Comparison of ENCODE assay signal across 16 cellular contexts in genomic region chr12:46442239-46442638, GRCh38.
DNase-seq lines count a peak whose midpoint lies in the region; ATAC-seq, FAIRE-seq and TF ChIP-seq lines count a peak whose summit lies in the region.
"Had no signal": no experiment of that assay in that cellular context is flagged by ENCODE, and none has a peak within 500 bp of the region (broad histone marks: within the 10 kb centered on the region; RNA-seq: fewer than 3 reads in every experiment).

No MANE protein-coding gene starts in this region.

- no peak overlapping the region for H3K4me3 ChIP-seq in Panc1 (ENCODE audit: low read depth in 2 of 2, low read length in 2 of 2)
- H3K4me3 ChIP-seq in endothelial cell of umbilical vein (replicated peaks in 1 of 3; ENCODE audit: insufficient read depth in 1 of 3, low read depth in 1 of 3, low read length in 3 of 3), result no peak overlapping the region
- H3K4me3 ChIP-seq in neural progenitor cell, result no peak overlapping the region
- no peak overlapping the region for H3K4me3 ChIP-seq in PC-9
- H3K4me3 ChIP-seq: ascending aorta had no signal

- peak; percentile 76 for ATAC-seq in Panc1
- ATAC-seq in activated T-helper 17 cell treated with anti-CD3 and anti-CD28 coated beads, Interleukin-2, amount 50 U/mL, for 72 hours (replicated peaks), result no peak
- ATAC-seq: stimulated activated naive CD8-positive, alpha-beta T cell treated with anti-CD3 and anti-CD28 coated beads, Interleukin-15, Interleukin-2, amounts not matched to agents 100 U/mL and 50 U/mL, for 24 hours had no signal

- H3K79me2 ChIP-seq in endothelial cell of umbilical vein (ENCODE audit: control insufficient read depth, insufficient read depth, low read length) (no peaks in the 10 kb centered on the region), neural progenitor cell (ENCODE audit: low read depth) (no peaks in the 10 kb centered on the region), PC-9 (ENCODE audit: low read depth) (no peaks in the 10 kb centered on the region)

- DNase-seq in Daoy (ENCODE audit: low read depth), result peak; percentile 45
- no peak for DNase-seq in Panc1 (ENCODE audit: low read depth, low spot score)
- DNase-seq in endothelial cell of umbilical vein (ENCODE audit: low read depth, low spot score), result peak; percentile 49
- DNase-seq in neural progenitor cell (ENCODE audit: low spot score), result no peak
- DNase-seq in HuH-7.5 (ENCODE audit: low spot score), result no peak
- no peak for DNase-seq in PC-9
- DNase-seq: activated CD4-positive, alpha-beta T cell treated with anti-CD3 and anti-CD28 coated beads, Interleukin-2, amount 10 ng/mL, durations not matched to agents 7 days and 5 days; activated T-cell treated with anti-CD3 and anti-CD28 coated beads, Interleukin-2, amount 50 U/mL, for 72 hours; MV-4-11; NCI-H2171 treated with DMSO at 0.1 percent for 48 hours; stimulated activated CD4-positive, alpha-beta T cell treated with anti-CD3 and anti-CD28 coated beads, Interleukin-4, amount 100 ng/mL, for 24 hours; stimulated activated naive CD8-positive, alpha-beta T cell treated with anti-CD3 and anti-CD28 coated beads, Interleukin-15, Interleukin-2, amounts not matched to agents 100 U/mL and 50 U/mL, for 24 hours had no signal

- H3K4me2 ChIP-seq in endothelial cell of umbilical vein (ENCODE audit: insufficient read depth, low read length), result peak overlapping the region; percentile 51
- no peak overlapping the region for H3K4me2 ChIP-seq in neural progenitor cell
- H3K4me2 ChIP-seq in PC-9, result no peak overlapping the region

- H3K27ac Mint-ChIP-seq in nephron (peak overlapping the region; percentile 30 to 46 (median 38)), neural progenitor cell (no peak overlapping the region)
- no peak overlapping the region for H3K27ac Mint-ChIP-seq in activated T-helper 17 cell treated with anti-CD3 and anti-CD28 coated beads, Interleukin-2, amount 50 U/mL, for 72 hours
- H3K27ac Mint-ChIP-seq: activated CD4-positive, alpha-beta T cell treated with anti-CD3 and anti-CD28 coated beads, Interleukin-2, amount 10 ng/mL, durations not matched to agents 7 days and 5 days; activated T-cell treated with anti-CD3 and anti-CD28 coated beads, Interleukin-2, amount 50 U/mL, for 72 hours had no signal

- H3K4me1 Mint-ChIP-seq in nephron (peaks cover 53% of the 10 kb centered on the region), neural progenitor cell (peaks cover 2% of the 10 kb centered on the region)
- no peaks in the 10 kb centered on the region for H3K4me1 Mint-ChIP-seq in activated T-helper 17 cell treated with anti-CD3 and anti-CD28 coated beads, Interleukin-2, amount 50 U/mL, for 72 hours

- H4K20me1 ChIP-seq in endothelial cell of umbilical vein (replicated peaks; ENCODE audit: control insufficient read depth, extremely low read depth, insufficient read depth, low read length) (no peaks in the 10 kb centered on the region), neural progenitor cell (ENCODE audit: low read depth) (no peaks in the 10 kb centered on the region), PC-9 (ENCODE audit: insufficient read depth) (no peaks in the 10 kb centered on the region)

- POLR2A ChIA-PET in Panc1 (lab: Charles Lee), result interaction anchor here (0.7 kb wide), 1 partner anchor 8 kb away, joined by 8 read pairs; no protein-coding TSS in a partner anchor
- POLR2A ChIA-PET in endothelial cell of umbilical vein (lab: Charles Lee), result interaction anchor here (0.7 kb wide), 1 partner anchor 58 kb away, joined by 4 read pairs; no protein-coding TSS in a partner anchor
- POLR2A ChIA-PET in PC-9 (lab: Charles Lee; ENCODE audit: unreplicated experiment), result interaction anchor here (0.6 kb wide), 2 partner anchors 83 to 244 kb away, joined by 4 to 11 read pairs; no protein-coding TSS in a partner anchor

- no peaks in the 10 kb centered on the region; the same call in 1 of the 2 replicates for H3K9me3 ChIP-seq in Panc1 (ENCODE audit: control insufficient read depth, insufficient read depth, low read depth, low read length)
- no peaks in the 10 kb centered on the region for H3K9me3 ChIP-seq in endothelial cell of umbilical vein (replicated peaks; ENCODE audit: control insufficient read depth, insufficient read depth, low read length)
- no peaks in the 10 kb centered on the region for H3K9me3 ChIP-seq in neural progenitor cell (ENCODE audit: low read depth)
- peaks cover 4% of the 10 kb centered on the region; the same call in 1 of the 2 replicates for H3K9me3 ChIP-seq in PC-9 (ENCODE audit: insufficient read depth, low read depth)
- H3K9me3 ChIP-seq: ascending aorta had no signal

- H3K27me3 ChIP-seq in Panc1 (ENCODE audit: control insufficient read depth, insufficient read depth, low read length) (no peaks in the 10 kb centered on the region), endothelial cell of umbilical vein (ENCODE audit: control insufficient read depth in 2 of 2, insufficient read depth in 2 of 2, low read length in 2 of 2) (no peaks in the 10 kb centered on the region), neural progenitor cell (no peaks in the 10 kb centered on the region), PC-9 (ENCODE audit: insufficient read depth, low read depth) (no peaks in the 10 kb centered on the region)
- H3K27me3 ChIP-seq: ascending aorta had no signal

- H3K9me2 ChIP-seq in PC-9 (ENCODE audit: insufficient read depth), result no peaks in the 10 kb centered on the region

- CTCF ChIA-PET in Panc1 (lab: Charles Lee), result no interaction called here
- CTCF ChIA-PET in endothelial cell of umbilical vein (lab: Charles Lee), result interaction anchor here (1.1 to 2.4 kb wide), 4 partner anchors 10 to 219 kb away, joined by 3 to 8 read pairs (median 6); no protein-coding TSS in a partner anchor
- CTCF ChIA-PET in PC-9 (lab: Charles Lee), result no interaction called here

- BruUV-seq in Panc1 (replicated peaks; lab: Mats Ljungman, UMichigan) (no TSS peak), endothelial cell of umbilical vein (replicated peaks; lab: Mats Ljungman, UMichigan) (no TSS peak), PC-9 (replicated peaks; lab: Mats Ljungman, UMichigan) (no TSS peak)

- FAIRE-seq in endothelial cell of umbilical vein (lab: Jason Lieb, UNC), result no peak

- H3K9me1 ChIP-seq in endothelial cell of umbilical vein (replicated peaks; ENCODE audit: control insufficient read depth, extremely low read depth, insufficient read depth, low read length), result no peaks in the 10 kb centered on the region

- dilution Hi-C loops in endothelial cell of umbilical vein (cut with MboI; ENCODE audit: extremely low pct_ligation_motif_present, low sequenced_read_pairs), result no loop called here

- H3F3A ChIP-seq in neural progenitor cell (ENCODE audit: low read depth), result no peaks in the 10 kb centered on the region
- no peaks in the 10 kb centered on the region for H3F3A ChIP-seq in PC-9 (ENCODE audit: insufficient read depth, low read depth)

- H3K27me3 Mint-ChIP-seq in nephron (ENCODE audit: low read depth), result no peaks in the 10 kb centered on the region
- no peaks in the 10 kb centered on the region for H3K27me3 Mint-ChIP-seq in neural progenitor cell (ENCODE audit: insufficient read depth, low read depth)
- H3K27me3 Mint-ChIP-seq in activated T-helper 17 cell treated with anti-CD3 and anti-CD28 coated beads, Interleukin-2, amount 50 U/mL, for 72 hours, result no peaks in the 10 kb centered on the region
- H3K27me3 Mint-ChIP-seq: activated CD4-positive, alpha-beta T cell treated with anti-CD3 and anti-CD28 coated beads, Interleukin-2, amount 10 ng/mL, durations not matched to agents 7 days and 5 days had no signal

- no peak for TF ChIP-seq POLR2A in endothelial cell of umbilical vein (IDR thresholded peaks at IDR 0.05; ENCODE audit: low read depth, low read length)

- TF ChIP-seq CTCF in Panc1 (IDR thresholded peaks at IDR 0.05), result no peak
- no peak for TF ChIP-seq CTCF in endothelial cell of umbilical vein (IDR thresholded peaks at IDR 0.05; ENCODE audit: extremely low read depth in 1 of 2, insufficient read depth in 1 of 2, low read depth in 1 of 2, low read length in 2 of 2)
- no peak for TF ChIP-seq CTCF in nephron (IDR thresholded peaks at IDR 0.05; ENCODE audit: unreplicated experiment in 3 of 3)
- TF ChIP-seq CTCF in neural progenitor cell (IDR thresholded peaks at IDR 0.05), result no peak
- no peak for TF ChIP-seq CTCF in PC-9 (conservative IDR thresholded peaks at IDR 0.05)

- in situ Hi-C loops in Panc1 (cut with HindIII; ENCODE audit: low pct_unique_long_range_greater_than_20kb, low sequenced_read_pairs), result no loop called here

- H2AFZ ChIP-seq in endothelial cell of umbilical vein (ENCODE audit: low read depth, low read length) (peak overlapping the region; percentile 78), neural progenitor cell (replicated peaks) (no peak overlapping the region), PC-9 (no peak overlapping the region)

- H3K4me1 ChIP-seq in Panc1 (ENCODE audit: control insufficient read depth, insufficient read depth, low read length) (peaks cover 56% of the 10 kb centered on the region), endothelial cell of umbilical vein (ENCODE audit: control insufficient read depth, extremely low read depth, insufficient read depth, low read length) (peaks cover 78% of the 10 kb centered on the region), neural progenitor cell (no peaks in the 10 kb centered on the region), PC-9 (replicated peaks; ENCODE audit: insufficient read depth) (peaks cover 20% of the 10 kb centered on the region)

- H3K36me3 ChIP-seq in Panc1 (ENCODE audit: control insufficient read depth, insufficient read depth, low read length) (no peaks in the 10 kb centered on the region), endothelial cell of umbilical vein (ENCODE audit: control insufficient read depth in 2 of 2, extremely low read depth in 1 of 2, insufficient read depth in 2 of 2, low read length in 2 of 2) (no peaks in the 10 kb centered on the region), neural progenitor cell (no peaks in the 10 kb centered on the region), PC-9 (ENCODE audit: low read depth) (no peaks in the 10 kb centered on the region)
- H3K36me3 ChIP-seq: ascending aorta had no signal

- H3K4me3 Mint-ChIP-seq in nephron (no peak overlapping the region), neural progenitor cell (no peak overlapping the region)
- H3K4me3 Mint-ChIP-seq in activated T-helper 17 cell treated with anti-CD3 and anti-CD28 coated beads, Interleukin-2, amount 50 U/mL, for 72 hours, result no peak overlapping the region
- H3K4me3 Mint-ChIP-seq: activated CD4-positive, alpha-beta T cell treated with anti-CD3 and anti-CD28 coated beads, Interleukin-2, amount 10 ng/mL, durations not matched to agents 7 days and 5 days; activated T-cell treated with anti-CD3 and anti-CD28 coated beads, Interleukin-2, amount 50 U/mL, for 72 hours had no signal

- H3K36me3 Mint-ChIP-seq in nephron (ENCODE audit: low read depth) (no peaks in the 10 kb centered on the region), neural progenitor cell (no peaks in the 10 kb centered on the region)
- H3K36me3 Mint-ChIP-seq in activated T-helper 17 cell treated with anti-CD3 and anti-CD28 coated beads, Interleukin-2, amount 50 U/mL, for 72 hours (ENCODE audit: low read depth), result no peaks in the 10 kb centered on the region

- H3K27ac ChIP-seq in Panc1 (ENCODE audit: low read length) (peak overlapping the region; percentile 86), endothelial cell of umbilical vein (ENCODE audit: insufficient read depth, low read depth, low read length) (peak overlapping the region; percentile 79), neural progenitor cell (no peak overlapping the region), PC-9 (no peak overlapping the region; the same call in 1 of the 2 replicates)
- H3K27ac ChIP-seq: ascending aorta, C4-2B had no signal

- H3K9me3 Mint-ChIP-seq in nephron (no peaks in the 10 kb centered on the region), neural progenitor cell (no peaks in the 10 kb centered on the region)
- H3K9me3 Mint-ChIP-seq in activated T-helper 17 cell treated with anti-CD3 and anti-CD28 coated beads, Interleukin-2, amount 50 U/mL, for 72 hours, result no peaks in the 10 kb centered on the region
- H3K9me3 Mint-ChIP-seq: activated CD4-positive, alpha-beta T cell treated with anti-CD3 and anti-CD28 coated beads, Interleukin-2, amount 10 ng/mL, durations not matched to agents 7 days and 5 days; activated T-cell treated with anti-CD3 and anti-CD28 coated beads, Interleukin-2, amount 50 U/mL, for 72 hours had no signal

- intact Hi-C loops in Panc1 (cut with micrococcal nuclease; ENCODE audit: unreplicated experiment) (no loop called here), endothelial cell of umbilical vein (cut with micrococcal nuclease) (no loop called here), PC-9 (cut with micrococcal nuclease; ENCODE audit: unreplicated experiment) (no loop called here)

- H3K9ac ChIP-seq in endothelial cell of umbilical vein (replicated peaks; ENCODE audit: extremely low read depth, insufficient read depth, low read length) (peak overlapping the region; percentile 56), neural progenitor cell (no peak overlapping the region)

Comparison
In these comparisons a context has a peak if more than half of its experiments do, and no peak if none do; other contexts are left out.
1. DNase-seq: peak in Daoy (single experiment) and endothelial cell of umbilical vein (single experiment); none in Panc1 (single experiment), neural progenitor cell (single experiment), HuH-7.5 (single experiment) and PC-9 (0 of 2).
2. H3K27ac ChIP-seq: peak in Panc1 (single experiment) and endothelial cell of umbilical vein (single experiment); none in neural progenitor cell (single experiment) and PC-9 (single experiment).
3. H3K27ac Mint-ChIP-seq: peak in nephron (3 of 3); none in neural progenitor cell (single experiment) and activated T-helper 17 cell treated with anti-CD3 and anti-CD28 coated beads, Interleukin-2, amount 50 U/mL, for 72 hours (single experiment).